ENCODE assay signal across 20 cellular contexts in genomic region chr21:27366846-27367245, GRCh38.
DNase-seq lines count a peak whose midpoint lies in the region; ATAC-seq, FAIRE-seq and TF ChIP-seq lines count a peak whose summit lies in the region.
"Had no signal": no experiment of that assay in that cellular context is flagged by ENCODE, and none has a peak within 500 bp of the region (broad histone marks: within the 10 kb centered on the region; RNA-seq: fewer than 3 reads in every experiment).

No MANE protein-coding gene starts in this region.

- H3K9me1 ChIP-seq in keratinocyte (ENCODE audit: control insufficient read depth, extremely low read depth, insufficient read depth, low read length), result no peaks in the 10 kb centered on the region

- POLR2A ChIA-PET in H1 (lab: Charles Lee; ENCODE audit: partially characterized antibody), result no interaction called here

- no peaks in the 10 kb centered on the region for H3K36me3 Mint-ChIP-seq in activated naive CD4-positive, alpha-beta T cell treated with anti-CD3 and anti-CD28 coated beads, Interleukin-2, amount 10 ng/mL, durations not matched to agents 7 days and 5 days
- H3K36me3 Mint-ChIP-seq: CD14-positive monocyte; CD4-positive, alpha-beta memory T cell had no signal

- TF ChIP-seq CTCF in H1 (IDR thresholded peaks at IDR 0.05; ENCODE audit: control extremely low read depth in 1 of 3, insufficient read depth in 1 of 3, low read depth in 1 of 3, low read length in 3 of 3) (no peak), keratinocyte (optimal IDR thresholded peaks at IDR 0.05 in 1 of 3, IDR thresholded peaks at IDR 0.05 in 1 of 3, conservative IDR thresholded peaks at IDR 0.05 in 1 of 3; ENCODE audit: extremely low read depth in 1 of 3, insufficient read depth in 2 of 3, low read length in 3 of 3) (no peak)

- H2BK15ac ChIP-seq in H1 (ENCODE audit: low read length), result no peak overlapping the region

- H3K9ac ChIP-seq in H1 (replicated peaks in 1 of 4; ENCODE audit: extremely low read depth in 1 of 4, low read depth in 3 of 4, low read length in 3 of 4) (no peak overlapping the region), keratinocyte (ENCODE audit: control insufficient read depth, extremely low read depth, insufficient read depth, low read length) (no peak overlapping the region)
- H3K9ac ChIP-seq: BLaER1 had no signal

- no peaks in the 10 kb centered on the region for H3K79me1 ChIP-seq in H1 (ENCODE audit: low read depth, low read length)

- H3K4me3 Mint-ChIP-seq in activated naive CD4-positive, alpha-beta T cell treated with anti-CD3 and anti-CD28 coated beads, Interleukin-2, amount 10 ng/mL, durations not matched to agents 7 days and 5 days, result no peak overlapping the region
- H3K4me3 Mint-ChIP-seq: CD14-positive monocyte; CD4-positive, alpha-beta memory T cell had no signal

- TF ChIP-seq POLR2A in H1 (IDR thresholded peaks at IDR 0.05; ENCODE audit: control extremely low read depth in 1 of 2, low read depth in 2 of 2, low read length in 2 of 2), result no peak

- dilution Hi-C loops in keratinocyte (cut with MboI; ENCODE audit: extremely low pct_ligation_motif_present, low sequenced_read_pairs), result no loop called here

- H3K4me2 ChIP-seq in H1 (ENCODE audit: insufficient read depth in 1 of 2, low read depth in 2 of 2, low read length in 2 of 2), result no peak overlapping the region
- no peak overlapping the region for H3K4me2 ChIP-seq in keratinocyte (ENCODE audit: control insufficient read depth, extremely low read depth, insufficient read depth, low read depth, low read length)
- H3K4me2 ChIP-seq: BLaER1 had no signal

- no peak overlapping the region for H2BK20ac ChIP-seq in H1 (ENCODE audit: low read length)

- H2AFZ ChIP-seq in H1 (ENCODE audit: low read length), result no peak overlapping the region
- no peak overlapping the region for H2AFZ ChIP-seq in keratinocyte (ENCODE audit: control insufficient read depth, low read length)

- H4K91ac ChIP-seq in H1 (replicated peaks; ENCODE audit: insufficient read length, low read length), result no peak overlapping the region

- no peak overlapping the region; the same call in 1 of the 2 replicates for H2BK12ac ChIP-seq in H1 (ENCODE audit: low read depth, low read length)

- no peak overlapping the region for H2BK5ac ChIP-seq in H1 (ENCODE audit: low read depth, low read length)

- no peaks in the 10 kb centered on the region for H3K27me3 Mint-ChIP-seq in activated naive CD4-positive, alpha-beta T cell treated with anti-CD3 and anti-CD28 coated beads, Interleukin-2, amount 10 ng/mL, durations not matched to agents 7 days and 5 days
- H3K27me3 Mint-ChIP-seq: CD4-positive, alpha-beta memory T cell had no signal

- H4K5ac ChIP-seq in H1 (ENCODE audit: insufficient read length, low read depth, low read length), result no peak overlapping the region

- no peak overlapping the region for H3K4ac ChIP-seq in H1 (replicated peaks; ENCODE audit: insufficient read length, low read depth, low read length)

- CTCF ChIA-PET in H1 (lab: Charles Lee; ENCODE audit: partially characterized antibody), result interaction anchor here (0.7 to 1.3 kb wide), 2 partner anchors 46 to 198 kb away, joined by 3 to 4 read pairs; no protein-coding TSS in a partner anchor
- CTCF ChIA-PET in activated naive CD4-positive, alpha-beta T cell treated with anti-CD3 and anti-CD28 coated beads, Interleukin-2, amount 10 ng/mL, durations not matched to agents 7 days and 5 days (lab: Charles Lee), result no interaction called here

- H3K79me2 ChIP-seq in H1 (ENCODE audit: control insufficient read depth in 1 of 2, insufficient read depth in 2 of 2, low read length in 2 of 2) (no peaks in the 10 kb centered on the region), keratinocyte (ENCODE audit: control insufficient read depth, insufficient read depth, low read length) (no peaks in the 10 kb centered on the region)

- no peak overlapping the region for H3K27ac Mint-ChIP-seq in activated naive CD4-positive, alpha-beta T cell treated with anti-CD3 and anti-CD28 coated beads, Interleukin-2, amount 10 ng/mL, durations not matched to agents 7 days and 5 days
- H3K27ac Mint-ChIP-seq: CD14-positive monocyte; CD4-positive, alpha-beta memory T cell had no signal

- H3K36me3 ChIP-seq in H1 (ENCODE audit: control insufficient read depth in 2 of 4, insufficient read depth in 4 of 4, low read length in 3 of 4) (no peaks in the 10 kb centered on the region), keratinocyte (ENCODE audit: control insufficient read depth in 2 of 2, extremely low read depth in 1 of 2, insufficient read depth in 2 of 2, low read length in 2 of 2) (no peaks in the 10 kb centered on the region)
- H3K36me3 ChIP-seq: BLaER1, HAP-1 had no signal

- H3K4me3 ChIP-seq in H1 (ENCODE audit: extremely low read depth in 1 of 4, insufficient read depth in 2 of 4, low read depth in 3 of 4, low read length in 4 of 4), result no peak overlapping the region
- no peak overlapping the region for H3K4me3 ChIP-seq in keratinocyte (ENCODE audit: control insufficient read depth in 2 of 3, extremely low read depth in 1 of 3, insufficient read depth in 2 of 3, low read depth in 1 of 3, low read length in 3 of 3)
- H3K4me3 ChIP-seq: BLaER1, GM12878, HAP-1 had no signal

- 96% methylated on average over 3 of the region's 3 CpGs; no CpG with 5 or more reads in 1 of the 2 experiments for WGBS in H1 (ENCODE audit: extremely low coverage in 1 of 2, insufficient coverage in 1 of 2, insufficient read length in 1 of 2, insufficient replicate concordance in 2 of 2, low coverage in 1 of 2, low lambda C conversion rate in 2 of 2, missing lambda C conversion rate in 1 of 2), 2 experiments

- H3K4me1 Mint-ChIP-seq in activated naive CD4-positive, alpha-beta T cell treated with anti-CD3 and anti-CD28 coated beads, Interleukin-2, amount 10 ng/mL, durations not matched to agents 7 days and 5 days, result no peaks in the 10 kb centered on the region
- H3K4me1 Mint-ChIP-seq: CD14-positive monocyte; CD4-positive, alpha-beta memory T cell had no signal

- peak overlapping the region; percentile 32; the same call in 1 of the 2 replicates for H2AK5ac ChIP-seq in H1 (ENCODE audit: low read depth, low read length)

- no peak overlapping the region for H3K18ac ChIP-seq in H1 (ENCODE audit: extremely low read depth, low read length)

- H3K14ac ChIP-seq in H1 (ENCODE audit: insufficient read length), result no peak overlapping the region

- H2BK120ac ChIP-seq in H1 (replicated peaks; ENCODE audit: low read depth, low read length), result no peak overlapping the region

- no peaks in the 10 kb centered on the region for H4K20me1 ChIP-seq in H1 (replicated peaks in 1 of 2; ENCODE audit: control insufficient read depth in 1 of 2, insufficient read depth in 2 of 2, low read length in 2 of 2)
- H4K20me1 ChIP-seq in keratinocyte (ENCODE audit: control insufficient read depth, extremely low read depth, insufficient read depth, low read length), result no peaks in the 10 kb centered on the region
- H4K20me1 ChIP-seq: BLaER1 had no signal

- ATAC-seq in left lobe of liver (no peak), HG02759 (IDR thresholded peaks at IDR 0.05; ENCODE audit: unreplicated experiment) (no peak), GM19395 (IDR thresholded peaks at IDR 0.05; ENCODE audit: unreplicated experiment) (no peak)
- ATAC-seq: GM12878, HepG2 had no signal

- H3K23ac ChIP-seq in H1 (ENCODE audit: insufficient read length), result no peak overlapping the region

- peaks cover 11% of the 10 kb centered on the region for H3K9me3 Mint-ChIP-seq in activated naive CD4-positive, alpha-beta T cell treated with anti-CD3 and anti-CD28 coated beads, Interleukin-2, amount 10 ng/mL, durations not matched to agents 7 days and 5 days

- H3K9me3 ChIP-seq in H1 (ENCODE audit: insufficient read depth in 2 of 2, low read depth in 1 of 2, low read length in 1 of 2), result no peaks in the 10 kb centered on the region; a peak in 1 of 4 replicates
- H3K9me3 ChIP-seq in keratinocyte (ENCODE audit: control insufficient read depth, low read depth, low read length), result no peaks in the 10 kb centered on the region
- H3K9me3 ChIP-seq: BLaER1, HAP-1 had no signal

- no peak overlapping the region for H4K8ac ChIP-seq in H1 (ENCODE audit: extremely low read depth, insufficient read depth, low read length)

- FAIRE-seq in H1 (lab: Jason Lieb, UNC) (no peak), keratinocyte (lab: Jason Lieb, UNC) (peak; percentile 34)
- FAIRE-seq: GM12878, GM19239, HepG2 had no signal

- H3K27ac ChIP-seq in H1 (ENCODE audit: low read depth, low read length) (no peak overlapping the region), keratinocyte (ENCODE audit: control insufficient read depth, insufficient read depth, low read length) (no peak overlapping the region)
- H3K27ac ChIP-seq: BLaER1 had no signal

- H3K27me3 ChIP-seq in H1 (replicated peaks in 1 of 4; ENCODE audit: control insufficient read depth in 3 of 4, extremely low read depth in 1 of 4, insufficient read depth in 3 of 4, low read length in 3 of 4), result no peaks in the 10 kb centered on the region
- H3K27me3 ChIP-seq in keratinocyte (ENCODE audit: control insufficient read depth, extremely low read depth, insufficient read depth, low read length), result no peaks in the 10 kb centered on the region
- H3K27me3 ChIP-seq: BLaER1 had no signal

- TF ChIP-seq RAD21 in H1 (IDR thresholded peaks at IDR 0.05 in 1 of 2, conservative IDR thresholded peaks at IDR 0.05 in 1 of 2; ENCODE audit: low read depth in 2 of 2, low read length in 2 of 2), result no peak

- peaks cover 0 to 6% (median 4%) of the 10 kb centered on the region in 4 experiments; a peak in 4 of 7 replicates for H3K4me1 ChIP-seq in H1 (replicated peaks in 1 of 4; ENCODE audit: control insufficient read depth in 3 of 4, insufficient read depth in 4 of 4, low read length in 3 of 4)
- H3K4me1 ChIP-seq in keratinocyte (ENCODE audit: control insufficient read depth, extremely low read depth, insufficient read depth, low read length), result peaks cover 3% of the 10 kb centered on the region
- H3K4me1 ChIP-seq: BLaER1, HAP-1 had no signal

- H3K23me2 ChIP-seq in H1 (ENCODE audit: low read depth, low read length), result no peaks in the 10 kb centered on the region

- no peak for TF ChIP-seq EP300 in H1 (IDR thresholded peaks at IDR 0.05; ENCODE audit: borderline replicate concordance in 1 of 2, low read depth in 2 of 2, low read length in 2 of 2)

- peak; percentile 32 for DNase-seq in GM04504 (ENCODE audit: low read depth)
- peak; percentile 66 for DNase-seq in M059J (ENCODE audit: low read depth)
- no peak for DNase-seq in H1 (ENCODE audit: low read depth in 1 of 2, low spot score in 2 of 2)
- no peak for DNase-seq in keratinocyte (ENCODE audit: low read depth, low spot score)
- no peak for DNase-seq in activated naive CD4-positive, alpha-beta T cell treated with anti-CD3 and anti-CD28 coated beads, Interleukin-2, amount 10 ng/mL, durations not matched to agents 7 days and 5 days
- DNase-seq in left lobe of liver (ENCODE audit: low spot score), result no peak
- DNase-seq: 8988T; CD4-positive, alpha-beta memory T cell; DMS153; DMS79; GF-D8; KG1 had no signal

- H3K56ac ChIP-seq in H1 (replicated peaks; ENCODE audit: insufficient read length, low read depth, low read length), result no peak overlapping the region

TF ChIP-seq in H1, 55 proteins besides CTCF, POLR2A, EP300 and RAD21 (continues in another document):
- TF ChIP-seq POLR2AphosphoS5 (IDR thresholded peaks at IDR 0.05; ENCODE audit: low read depth, low read length) (no peak), GABPA (IDR thresholded peaks at IDR 0.05; ENCODE audit: borderline replicate concordance, insufficient read depth, low read length) (no peak), SIX5 (IDR thresholded peaks at IDR 0.05; ENCODE audit: low read depth, low read length) (no peak), TCF12 (IDR thresholded peaks at IDR 0.05; ENCODE audit: low read depth, low read length) (no peak)

Comparison
In these comparisons a context has a peak if more than half of its experiments do, and no peak if none do; other contexts are left out.
1. DNase-seq: peak in GM04504 (single experiment) and M059J (single experiment); none in H1 (0 of 2), keratinocyte (single experiment), activated naive CD4-positive, alpha-beta T cell treated with anti-CD3 and anti-CD28 coated beads, Interleukin-2, amount 10 ng/mL, durations not matched to agents 7 days and 5 days (single experiment) and left lobe of liver (single experiment).